Comparison of ENCODE assay signal across 8 cellular contexts in genomic region chr7:66591801-66592596, GRCh38. TPM values are rescaled to one million over a fixed set of nuclear protein-coding genes. Genes with fewer than 3 reads are reported as not detected.
DNase-seq lines count a peak whose midpoint lies in the region; ATAC-seq and TF ChIP-seq lines count a peak whose summit lies in the region.

No MANE protein-coding gene starts in this region.

- TF ChIP-seq CTCF in AG09319 (IDR thresholded peaks at IDR 0.05; ENCODE audit: low read depth, low read length), result no peak
- no peak for TF ChIP-seq CTCF in kidney epithelial cell (IDR thresholded peaks at IDR 0.05; ENCODE audit: insufficient read depth, low read length, poor library complexity, severe bottlenecking)

- H3K27me3 ChIP-seq in kidney epithelial cell (ENCODE audit: control insufficient read depth, insufficient read depth, low read length), result no peaks in the 10 kb centered on the region

- peak overlapping the region; percentile 99 for H3K4me3 ChIP-seq in kidney epithelial cell (ENCODE audit: low read depth, low read length)

- DNase-seq in AG09319 (ENCODE audit: extremely low read depth, low read depth) (peak; percentile 50), NCI-H226 (peak; percentile 94), cerebellar nuclear complex (lab: John Stamatoyannopoulos, UW) (peak; percentile 47 to 85), kidney epithelial cell (ENCODE audit: low read depth) (peak; percentile 54)
- DNase-seq in activated CD4-positive, CD25-positive, alpha-beta regulatory T cell treated with anti-CD3 and anti-CD28 coated beads, Interleukin-2, amount 50 U/mL, for 72 hours, result peak; percentile 83
- DNase-seq in stimulated activated CD4-positive, alpha-beta T cell treated with anti-CD3 and anti-CD28 coated beads, Interleukin-15, amount 100 ng/mL, for 24 hours, result peak; percentile 95

- H3K36me3 ChIP-seq in kidney epithelial cell (ENCODE audit: control insufficient read depth, insufficient read depth, low read length), result no peaks in the 10 kb centered on the region

- ATAC-seq in GM19023 (IDR thresholded peaks at IDR 0.05; ENCODE audit: unreplicated experiment) (peak; percentile 98), HG03196 (IDR thresholded peaks at IDR 0.05; ENCODE audit: unreplicated experiment) (peak; percentile 95)

RNA-seq across cellular contexts. Expression of gene KCTD7, which starts 36.7 kb away (rescaled TPM):
- 6.7 and 9.0 TPM in 2 replicates for total RNA-seq in kidney epithelial cell

Comparison
In these comparisons a context has a peak if more than half of its experiments do, and no peak if none do; other contexts are left out.
1. Peak in every context shown above with its lines: DNase-seq, ATAC-seq and H3K4me3 ChIP-seq.